ENCODE assay signal across 19 cellular contexts in the genomic region with DNA sequence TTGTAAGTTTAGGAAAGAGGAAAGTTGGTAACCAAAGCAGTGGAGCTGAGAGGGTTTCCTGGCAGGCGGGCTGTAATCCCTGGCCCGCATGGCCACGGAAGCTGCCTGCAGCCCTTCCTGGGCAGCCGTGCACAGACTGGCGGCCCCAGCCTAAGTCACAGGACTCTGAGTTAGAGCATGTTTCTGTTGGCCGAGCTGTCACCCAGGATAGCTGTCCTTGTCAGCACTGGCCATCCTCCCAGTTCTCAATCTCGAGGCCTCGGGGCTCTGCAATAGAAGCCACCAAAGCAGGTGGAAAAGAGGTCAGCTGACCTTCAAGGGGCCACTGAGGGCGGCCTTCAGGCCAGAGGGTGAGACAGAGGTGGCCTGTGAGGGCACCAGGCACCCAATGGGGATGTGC. TPM values are rescaled to one million over a fixed set of nuclear protein-coding genes. Genes with fewer than 3 reads are reported as not detected.
"Had no signal": no experiment of that assay in that cellular context is flagged by ENCODE, and none has a peak within 500 bp of the region (broad histone marks: within the 10 kb centered on the region; RNA-seq: fewer than 3 reads in every experiment).

No MANE protein-coding gene starts in this region.

- ATAC-seq: activated CD8-positive, alpha-beta T cell treated with anti-CD3 and anti-CD28 coated beads for 36 hours; activated T-cell treated with anti-CD3 and anti-CD28 coated beads, Interleukin-2, amount 50 U/mL, for 72 hours; lower lobe of right lung; stimulated activated naive CD8-positive, alpha-beta T cell treated with anti-CD3 and anti-CD28 coated beads, Interleukin-15, Interleukin-2, amounts not matched to agents 100 U/mL and 50 U/mL, for 24 hours; T-cell had no signal

- H3K27ac ChIP-seq: esophagus squamous epithelium, lower lobe of right lung had no signal

- H3K9ac ChIP-seq: SK-N-SH had no signal

- DNase-seq: activated CD8-positive, alpha-beta T cell treated with anti-CD3 and anti-CD28 coated beads for 36 hours; activated T-cell treated with anti-CD3 and anti-CD28 coated beads, Interleukin-2, amount 50 U/mL, for 72 hours; aorta; esophagus squamous epithelium; foreskin melanocyte; kidney glomerular epithelial cell; lower lobe of right lung; SK-N-SH; small intestine; stimulated activated CD4-positive, alpha-beta T cell treated with anti-CD3 and anti-CD28 coated beads, Interleukin-4, amount 100 ng/mL, for 4 hours; stimulated activated CD8-positive, alpha-beta memory T cell treated with anti-CD3 and anti-CD28 coated beads, Interleukin-4, amount 100 ng/mL, for 48 hours; stimulated activated naive CD8-positive, alpha-beta T cell treated with anti-CD3 and anti-CD28 coated beads, Interleukin-15, Interleukin-2, amounts not matched to agents 100 U/mL and 50 U/mL, for 24 hours; T-cell; T1000; upper lobe of left lung had no signal

- H3K36me3 ChIP-seq: esophagus squamous epithelium, lower lobe of right lung, upper lobe of left lung had no signal

- H3K4me1 ChIP-seq: esophagus squamous epithelium, lower lobe of right lung, upper lobe of left lung had no signal

- H3K9me3 ChIP-seq: esophagus squamous epithelium, lower lobe of right lung, SK-N-SH had no signal

- FAIRE-seq: endometrium, small intestine had no signal

- H3K27me3 ChIP-seq: esophagus squamous epithelium, upper lobe of left lung had no signal

- H3K9me2 ChIP-seq: SK-N-SH had no signal

- H3K4me3 ChIP-seq: esophagus squamous epithelium, lower lobe of right lung, upper lobe of left lung had no signal

RNA-seq across cellular contexts. Expression of a gene that starts 20.5 kb away (rescaled TPM):
- total RNA-seq: activated CD8-positive, alpha-beta T cell treated with anti-CD3 and anti-CD28 coated beads for 36 hours; activated T-cell treated with anti-CD3 and anti-CD28 coated beads, Interleukin-2, amount 50 U/mL, for 72 hours; aorta; chondrocyte; esophagus squamous epithelium; lower lobe of right lung; mesothelial cell of epicardium; myocyte; T-cell had no signal
- polyA plus RNA-seq: aorta, SK-N-SH, small intestine had no signal

RNA-seq across cellular contexts. Expression of a gene that starts 30.6 kb away (rescaled TPM):
- total RNA-seq: myocyte had no signal

RNA-seq across cellular contexts. Expression of a gene that starts 59.1 kb away (rescaled TPM):
- total RNA-seq: activated CD8-positive, alpha-beta T cell treated with anti-CD3 and anti-CD28 coated beads for 36 hours; activated T-cell treated with anti-CD3 and anti-CD28 coated beads, Interleukin-2, amount 50 U/mL, for 72 hours; aorta; chondrocyte; esophagus squamous epithelium; lower lobe of right lung; mesothelial cell of epicardium; myocyte; T-cell; upper lobe of left lung had no signal
- polyA plus RNA-seq: aorta, SK-N-SH, small intestine had no signal
